24 cellular contexts compared by ENCODE assay signal in the genomic region with DNA sequence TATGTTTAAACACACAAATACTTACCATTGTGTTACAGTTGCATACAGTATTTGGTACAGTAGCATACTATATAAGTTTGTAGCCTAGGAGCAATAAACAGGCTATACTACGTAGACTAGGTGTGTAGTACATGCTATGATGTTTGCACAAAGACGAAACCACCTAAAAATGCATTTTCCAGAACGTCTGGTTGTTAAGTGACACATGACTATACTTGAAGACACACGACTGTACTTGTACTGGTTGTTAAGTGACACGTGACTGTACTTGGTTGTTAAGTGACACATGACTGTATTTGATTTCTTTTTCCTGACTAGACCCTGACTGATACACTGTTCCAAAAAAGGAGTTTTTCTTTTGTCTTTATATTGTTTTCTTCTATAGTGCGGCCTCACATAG. TPM values are rescaled to one million over a fixed set of nuclear protein-coding genes. Genes with fewer than 3 reads are reported as not detected.
DNase-seq lines count a peak whose midpoint lies in the region; ATAC-seq, FAIRE-seq and TF ChIP-seq lines count a peak whose summit lies in the region.
"Had no signal": no experiment of that assay in that cellular context is flagged by ENCODE, and none has a peak within 500 bp of the region (broad histone marks: within the 10 kb centered on the region; RNA-seq: fewer than 3 reads in every experiment).

No MANE protein-coding gene starts in this region.

- no peak overlapping the region for H3K4me3 ChIP-seq in bronchial epithelial cell (ENCODE audit: low read depth, low read length)
- H3K4me3 ChIP-seq in right cardiac atrium (ENCODE audit: low read length), result no peak overlapping the region
- H3K4me3 ChIP-seq in tibial nerve, result no peak overlapping the region
- H3K4me3 ChIP-seq: Peyer's patch had no signal

- no peak for TF ChIP-seq EP300 in tibial nerve (IDR thresholded peaks at IDR 0.05)

- no peak for TF ChIP-seq POLR2A in tibial nerve (IDR thresholded peaks at IDR 0.05)

- H3K27me3 ChIP-seq in bronchial epithelial cell (ENCODE audit: control insufficient read depth, insufficient read depth, low read length) (no peaks in the 10 kb centered on the region), right cardiac atrium (ENCODE audit: control insufficient read depth, insufficient read depth) (no peaks in the 10 kb centered on the region), tibial nerve (no peaks in the 10 kb centered on the region)
- H3K27me3 ChIP-seq: Peyer's patch had no signal

- 77% methylated on average over 6 of the region's 6 CpGs for WGBS in right cardiac atrium
- WGBS in tibial nerve, 2 donors, result 75 to 76% methylated on average over 6 of the region's 6 CpGs

- H3K36me3 Mint-ChIP-seq in activated CD8-positive, alpha-beta T cell treated with anti-CD3 and anti-CD28 coated beads for 36 hours (ENCODE audit: low read depth), result peaks cover 76% of the 10 kb centered on the region
- H3K36me3 Mint-ChIP-seq in activated CD8-positive, alpha-beta T cell treated with anti-CD3 and anti-CD28 coated beads, Interleukin-2, amount 10 ng/mL, durations not matched to agents 7 days and 5 days (ENCODE audit: low read depth), result peaks cover 56% of the 10 kb centered on the region
- H3K36me3 Mint-ChIP-seq in stimulated activated effector memory CD8-positive, alpha-beta T cell treated with anti-CD3 and anti-CD28 coated beads, Interleukin-12 subunit alpha, Interleukin-12 subunit beta, amount 100 ng/mL, for 72 hours, result peaks cover 70% of the 10 kb centered on the region

- no peak for TF ChIP-seq CTCF in activated CD8-positive, alpha-beta T cell treated with anti-CD3 and anti-CD28 coated beads for 36 hours (IDR thresholded peaks at IDR 0.05)
- TF ChIP-seq CTCF in bronchial epithelial cell (IDR thresholded peaks at IDR 0.05; ENCODE audit: insufficient read depth, low read length, severe bottlenecking) (no peak), tibial nerve (IDR thresholded peaks at IDR 0.05) (no peak)

- CTCF ChIA-PET in activated CD8-positive, alpha-beta T cell treated with anti-CD3 and anti-CD28 coated beads for 36 hours (lab: Charles Lee), result interaction anchor here (2.5 kb wide), 1 partner anchor 8 kb away, joined by 9 read pairs; no protein-coding TSS in a partner anchor
- CTCF ChIA-PET in activated CD8-positive, alpha-beta T cell treated with anti-CD3 and anti-CD28 coated beads, Interleukin-2, amount 10 ng/mL, durations not matched to agents 7 days and 5 days (lab: Charles Lee), result no interaction called here

- H3K4me3 Mint-ChIP-seq in activated CD8-positive, alpha-beta T cell treated with anti-CD3 and anti-CD28 coated beads for 36 hours, result no peak overlapping the region
- no peak overlapping the region for H3K4me3 Mint-ChIP-seq in activated CD8-positive, alpha-beta T cell treated with anti-CD3 and anti-CD28 coated beads, Interleukin-2, amount 10 ng/mL, durations not matched to agents 7 days and 5 days
- H3K4me3 Mint-ChIP-seq in stimulated activated effector memory CD8-positive, alpha-beta T cell treated with anti-CD3 and anti-CD28 coated beads, Interleukin-12 subunit alpha, Interleukin-12 subunit beta, amount 100 ng/mL, for 72 hours, result no peak overlapping the region
- H3K4me3 Mint-ChIP-seq: CD4-positive, alpha-beta T cell had no signal

- H3K36me3 ChIP-seq in bronchial epithelial cell (ENCODE audit: control insufficient read depth, insufficient read depth, low read length), result no peaks in the 10 kb centered on the region
- H3K36me3 ChIP-seq in tibial nerve, result peaks cover 0 to 6% (median 0%) of the 10 kb centered on the region in 3 donors
- H3K36me3 ChIP-seq: Peyer's patch had no signal

- H3K4me1 ChIP-seq in right cardiac atrium (ENCODE audit: control insufficient read depth, insufficient read depth, low read length) (peaks cover 12% of the 10 kb centered on the region), tibial nerve (peaks cover 0 to 59% (median 19%) of the 10 kb centered on the region in 4 donors)

- peak; percentile 53 for ATAC-seq in activated CD8-positive, alpha-beta T cell treated with anti-CD3 and anti-CD28 coated beads for 36 hours
- ATAC-seq in activated CD8-positive, alpha-beta T cell treated with anti-CD3 and anti-CD28 coated beads, Interleukin-2, amount 10 ng/mL, durations not matched to agents 7 days and 5 days, result no peak
- peak; percentile 62 for ATAC-seq in stimulated activated effector memory CD8-positive, alpha-beta T cell treated with anti-CD3 and anti-CD28 coated beads, Interleukin-12 subunit alpha, Interleukin-12 subunit beta, amount 100 ng/mL, for 72 hours
- no peak for ATAC-seq in right cardiac atrium
- ATAC-seq: HCT116, Right ventricle myocardium inferior had no signal

- no peaks in the 10 kb centered on the region for H3K27me3 Mint-ChIP-seq in activated CD8-positive, alpha-beta T cell treated with anti-CD3 and anti-CD28 coated beads for 36 hours
- H3K27me3 Mint-ChIP-seq in activated CD8-positive, alpha-beta T cell treated with anti-CD3 and anti-CD28 coated beads, Interleukin-2, amount 10 ng/mL, durations not matched to agents 7 days and 5 days (ENCODE audit: low read depth), result no peaks in the 10 kb centered on the region
- H3K27me3 Mint-ChIP-seq: CD4-positive, alpha-beta T cell had no signal

- peaks cover 67% of the 10 kb centered on the region for H3K4me1 Mint-ChIP-seq in activated CD8-positive, alpha-beta T cell treated with anti-CD3 and anti-CD28 coated beads for 36 hours (ENCODE audit: low read depth)
- H3K4me1 Mint-ChIP-seq in activated CD8-positive, alpha-beta T cell treated with anti-CD3 and anti-CD28 coated beads, Interleukin-2, amount 10 ng/mL, durations not matched to agents 7 days and 5 days (ENCODE audit: low read depth), result peaks cover 63% of the 10 kb centered on the region
- H3K4me1 Mint-ChIP-seq in stimulated activated effector memory CD8-positive, alpha-beta T cell treated with anti-CD3 and anti-CD28 coated beads, Interleukin-12 subunit alpha, Interleukin-12 subunit beta, amount 100 ng/mL, for 72 hours, result peaks cover 58% of the 10 kb centered on the region

- DNase-seq in activated CD8-positive, alpha-beta T cell treated with anti-CD3 and anti-CD28 coated beads for 36 hours, result no peak
- DNase-seq in activated CD8-positive, alpha-beta T cell treated with anti-CD3 and anti-CD28 coated beads, Interleukin-2, amount 10 ng/mL, durations not matched to agents 7 days and 5 days, result no peak
- DNase-seq in DMS53 treated with DMSO at 0.1 percent for 48 hours (lab: John Stamatoyannopoulos, UW; ENCODE audit: unreplicated experiment) (peak; percentile 17), bronchial epithelial cell (ENCODE audit: low read depth) (peak; percentile 96), right cardiac atrium (no peak), tibial nerve (ENCODE audit: low spot score in 2 of 2) (no peak)
- no peak for DNase-seq in stimulated activated effector memory CD8-positive, alpha-beta T cell treated with anti-CD3 and anti-CD28 coated beads, Interleukin-12 subunit alpha, Interleukin-12 subunit beta, amount 100 ng/mL, for 72 hours (ENCODE audit: low spot score in 2 of 2)
- DNase-seq in stimulated activated CD4-positive, alpha-beta T cell treated with anti-CD3 and anti-CD28 coated beads, Interleukin-12 subunit alpha, Interleukin-12 subunit beta, amount 100 ng/mL, for 4 hours, result no peak
- DNase-seq: Caco-2; CD4-positive, alpha-beta T cell; GF-D8; GOT3; IMR-90; Karpas-422; NCI-H1436 treated with DMSO at 0.1 percent for 48 hours; NCI-H2029; NCI-H2171 treated with DMSO at 0.1 percent for 48 hours; NCI-H446; NCI-H69; Peyer's patch had no signal

- POLR2A ChIA-PET in activated CD8-positive, alpha-beta T cell treated with anti-CD3 and anti-CD28 coated beads for 36 hours (lab: Charles Lee), result no interaction called here
- POLR2A ChIA-PET in activated CD8-positive, alpha-beta T cell treated with anti-CD3 and anti-CD28 coated beads, Interleukin-2, amount 10 ng/mL, durations not matched to agents 7 days and 5 days (lab: Charles Lee), result no interaction called here

- intact Hi-C loops in activated CD8-positive, alpha-beta T cell treated with anti-CD3 and anti-CD28 coated beads for 36 hours (cut with micrococcal nuclease), result no loop called here
- intact Hi-C loops in right cardiac atrium (cut with DNase I), result no loop called here

- FAIRE-seq in bronchial epithelial cell (lab: Jason Lieb, UNC), result no peak
- FAIRE-seq: A204.1, HTR-8/SVneo had no signal

- H3K9me3 ChIP-seq in right cardiac atrium (ENCODE audit: control insufficient read depth, low read length) (no peaks in the 10 kb centered on the region), tibial nerve (no peaks in the 10 kb centered on the region)
- H3K9me3 ChIP-seq: Caco-2, Peyer's patch had no signal

- no peaks in the 10 kb centered on the region for H3K9me3 Mint-ChIP-seq in activated CD8-positive, alpha-beta T cell treated with anti-CD3 and anti-CD28 coated beads for 36 hours
- no peaks in the 10 kb centered on the region for H3K9me3 Mint-ChIP-seq in activated CD8-positive, alpha-beta T cell treated with anti-CD3 and anti-CD28 coated beads, Interleukin-2, amount 10 ng/mL, durations not matched to agents 7 days and 5 days (ENCODE audit: insufficient read depth)
- no peaks in the 10 kb centered on the region for H3K9me3 Mint-ChIP-seq in stimulated activated effector memory CD8-positive, alpha-beta T cell treated with anti-CD3 and anti-CD28 coated beads, Interleukin-12 subunit alpha, Interleukin-12 subunit beta, amount 100 ng/mL, for 72 hours
- H3K9me3 Mint-ChIP-seq: CD4-positive, alpha-beta T cell had no signal

- H3K27ac Mint-ChIP-seq in activated CD8-positive, alpha-beta T cell treated with anti-CD3 and anti-CD28 coated beads for 36 hours, result no peak overlapping the region
- no peak overlapping the region for H3K27ac Mint-ChIP-seq in activated CD8-positive, alpha-beta T cell treated with anti-CD3 and anti-CD28 coated beads, Interleukin-2, amount 10 ng/mL, durations not matched to agents 7 days and 5 days
- no peak overlapping the region for H3K27ac Mint-ChIP-seq in stimulated activated effector memory CD8-positive, alpha-beta T cell treated with anti-CD3 and anti-CD28 coated beads, Interleukin-12 subunit alpha, Interleukin-12 subunit beta, amount 100 ng/mL, for 72 hours

- no peak overlapping the region for H3K27ac ChIP-seq in right cardiac atrium (ENCODE audit: low read length)
- no peak overlapping the region for H3K27ac ChIP-seq in tibial nerve
- H3K27ac ChIP-seq: Peyer's patch had no signal

RNA-seq across cellular contexts. Expression of a gene that starts 34.1 kb away (rescaled TPM):
- 100 to 1,000 TPM; 252 to 261 TPM for total RNA-seq in activated CD8-positive, alpha-beta T cell treated with anti-CD3 and anti-CD28 coated beads for 36 hours
- total RNA-seq in activated CD8-positive, alpha-beta T cell treated with anti-CD3 and anti-CD28 coated beads, Interleukin-2, amount 10 ng/mL, durations not matched to agents 7 days and 5 days, result 100 to 1,000 TPM; 112 to 113 TPM
- total RNA-seq in bronchial epithelial cell (18.7 and 23.0 TPM in 2 replicates), right cardiac atrium (10 to 100 TPM; 16.1 to 21.5 (median 19.3) TPM), tibial nerve (10 to 100 TPM; 32.9 to 45.0 (median 42.5) TPM)
- polyA plus RNA-seq in right cardiac atrium, result 7.2 TPM

RNA-seq across cellular contexts. Expression of a gene that starts 53.9 kb away (rescaled TPM):
- total RNA-seq in activated CD8-positive, alpha-beta T cell treated with anti-CD3 and anti-CD28 coated beads for 36 hours, result 1 to 10 TPM; 7.0 to 9.7 TPM
- 10 to 100 TPM in 1 of 2 experiments, 1 to 10 TPM in 1; 9.1 to 10.1 TPM for total RNA-seq in activated CD8-positive, alpha-beta T cell treated with anti-CD3 and anti-CD28 coated beads, Interleukin-2, amount 10 ng/mL, durations not matched to agents 7 days and 5 days
- total RNA-seq in bronchial epithelial cell, result 4.1 and 4.7 TPM in 2 replicates
- total RNA-seq in right cardiac atrium, result 10 to 100 TPM; 10.4 to 13.4 (median 10.9) TPM
- polyA plus RNA-seq in right cardiac atrium, result 6.0 TPM
- 10 to 100 TPM; 11.0 to 18.4 (median 16.1) TPM for total RNA-seq in tibial nerve

Comparison
In these comparisons a context has a peak if more than half of its experiments do, and no peak if none do; other contexts are left out.
1. ATAC-seq: peak in activated CD8-positive, alpha-beta T cell treated with anti-CD3 and anti-CD28 coated beads for 36 hours (single experiment) and stimulated activated effector memory CD8-positive, alpha-beta T cell treated with anti-CD3 and anti-CD28 coated beads, Interleukin-12 subunit alpha, Interleukin-12 subunit beta, amount 100 ng/mL, for 72 hours (single experiment); none in activated CD8-positive, alpha-beta T cell treated with anti-CD3 and anti-CD28 coated beads, Interleukin-2, amount 10 ng/mL, durations not matched to agents 7 days and 5 days (single experiment) and right cardiac atrium (0 of 2).
2. DNase-seq: peak in DMS53 treated with DMSO at 0.1 percent for 48 hours (single experiment) and bronchial epithelial cell (single experiment); none in activated CD8-positive, alpha-beta T cell treated with anti-CD3 and anti-CD28 coated beads for 36 hours (single experiment), activated CD8-positive, alpha-beta T cell treated with anti-CD3 and anti-CD28 coated beads, Interleukin-2, amount 10 ng/mL, durations not matched to agents 7 days and 5 days (single experiment), stimulated activated effector memory CD8-positive, alpha-beta T cell treated with anti-CD3 and anti-CD28 coated beads, Interleukin-12 subunit alpha, Interleukin-12 subunit beta, amount 100 ng/mL, for 72 hours (0 of 2), right cardiac atrium (0 of 3), tibial nerve (0 of 2) and stimulated activated CD4-positive, alpha-beta T cell treated with anti-CD3 and anti-CD28 coated beads, Interleukin-12 subunit alpha, Interleukin-12 subunit beta, amount 100 ng/mL, for 4 hours (single experiment).